ENCODE assay signal across 16 cellular contexts in genomic region chr19:45350477-45351058, GRCh38. TPM values are rescaled to one million over a fixed set of nuclear protein-coding genes. Genes with fewer than 3 reads are reported as not detected.
A peak's percentile ranks its signal among the peaks of the same experiment; 100 is the strongest.
DNase-seq lines count a peak whose midpoint lies in the region; ATAC-seq and TF ChIP-seq lines count a peak whose summit lies in the region.
"Had no signal": no experiment of that assay in that cellular context is flagged by ENCODE, and none has a peak within 500 bp of the region (broad histone marks: within the 10 kb centered on the region; RNA-seq: fewer than 3 reads in every experiment).

No MANE protein-coding gene starts in this region.

- H3K9me3 Mint-ChIP-seq in Caco-2 (ENCODE audit: unreplicated experiment) = no peaks in the 10 kb centered on the region
- H3K9me3 Mint-ChIP-seq: CD4-positive, CD25-positive, alpha-beta regulatory T cell; GM23338; H9 had no signal

- no peak overlapping the region for H2BK15ac ChIP-seq in neuronal stem cell (ENCODE audit: low read length)

- no peak overlapping the region for H2AK5ac ChIP-seq in neuronal stem cell (ENCODE audit: low read depth, low read length)

- H2BK120ac ChIP-seq in neuronal stem cell (ENCODE audit: low read depth, low read length) = no peak overlapping the region

- 99% methylated on average over 14 of the region's 17 CpGs for WGBS in SK-N-SH (ENCODE audit: low lambda C conversion rate)
- no CpG with 5 or more reads among the region's 17 CpGs for WGBS in neuronal stem cell (ENCODE audit: extremely low coverage in 2 of 2, insufficient read length in 2 of 2, insufficient replicate concordance in 1 of 2), 2 donors

- TSS peak; percentile 22 for BruUV-seq in Caco-2 (replicated peaks; lab: Mats Ljungman, UMichigan)

- H3K4me2 ChIP-seq in SK-N-SH = no peak overlapping the region
- no peak overlapping the region for H3K4me2 ChIP-seq in neuronal stem cell (ENCODE audit: insufficient read depth, low read length, poor library complexity, severe bottlenecking)
- H3K4me2 ChIP-seq: BLaER1 treated with 17β-estradiol and CSF1 and Interleukin-3, amounts not matched to agents 10 nM and 100 nM; GM23338 had no signal

- H3K36me3 Mint-ChIP-seq in Caco-2 (ENCODE audit: insufficient read depth, unreplicated experiment) = peaks cover 68% of the 10 kb centered on the region

- no peak for TF ChIP-seq RAD21 in SK-N-SH (IDR thresholded peaks at IDR 0.05; ENCODE audit: low read length)

- H3K36me3 ChIP-seq in SK-N-SH (replicated peaks in 1 of 2; ENCODE audit: control insufficient read depth in 1 of 2, insufficient read depth in 2 of 2, low read length in 1 of 2) (peaks cover 4 to 45% of the 10 kb centered on the region in 2 experiments), Caco-2 (ENCODE audit: control insufficient read depth, insufficient read depth, low read length) (no peaks in the 10 kb centered on the region; the same call in 1 of the 2 replicates), neuronal stem cell (replicated peaks in 1 of 2; ENCODE audit: control insufficient read depth in 2 of 2, insufficient read depth in 2 of 2, low read length in 2 of 2) (peaks cover 33 to 61% of the 10 kb centered on the region in 2 donors)

- H3K9ac ChIP-seq in SK-N-SH (no peak overlapping the region), neuronal stem cell (ENCODE audit: low read depth, low read length, poor library complexity) (no peak overlapping the region)
- H3K9ac ChIP-seq: BLaER1 treated with 17β-estradiol and CSF1 and Interleukin-3, amounts not matched to agents 10 nM and 100 nM had no signal

- ATAC-seq in SK-N-SH treated with all-trans-retinoic acid at 6 μM for 48 hours (no peak), omental fat pad (ENCODE audit: low FRiP score) (no peak), HG03354 (IDR thresholded peaks at IDR 0.05; ENCODE audit: poor library complexity, severe bottlenecking, unreplicated experiment) (no peak)
- ATAC-seq: GM12878, GM23338 had no signal

- DNase-seq in SK-N-SH (peak; percentile 32), Caco-2 (no peak), RWPE1 (ENCODE audit: low spot score) (no peak), neuronal stem cell (ENCODE audit: low spot score) (no peak), hippocampal formation (lab: John Stamatoyannopoulos, UW) (no peak), omental fat pad (ENCODE audit: low spot score) (no peak)
- DNase-seq: Calu3; CD4-positive, CD25-positive, alpha-beta regulatory T cell; DMS79; H9; KBM-7 had no signal

- no peaks in the 10 kb centered on the region for H3K79me1 ChIP-seq in neuronal stem cell (ENCODE audit: low read depth, low read length)

- no peaks in the 10 kb centered on the region; a peak in 1 of 4 replicates for H3K4me1 ChIP-seq in SK-N-SH (ENCODE audit: control insufficient read depth in 1 of 2, insufficient read depth in 2 of 2, low read depth in 1 of 2, low read length in 1 of 2)
- H3K4me1 ChIP-seq in Caco-2 = no peaks in the 10 kb centered on the region; the same call in 1 of the 2 replicates
- H3K4me1 ChIP-seq in neuronal stem cell (ENCODE audit: control insufficient read depth in 2 of 2, insufficient read depth in 1 of 2, low read depth in 1 of 2, low read length in 2 of 2) = peaks cover 0 to 6% of the 10 kb centered on the region in 2 donors
- H3K4me1 ChIP-seq: BLaER1 treated with 17β-estradiol and CSF1 and Interleukin-3, amounts not matched to agents 10 nM and 100 nM had no signal

- peaks cover 3% of the 10 kb centered on the region for H3F3A ChIP-seq in SK-N-SH (replicated peaks; ENCODE audit: insufficient read depth)

- H3K4ac ChIP-seq in neuronal stem cell (ENCODE audit: low read length) = no peak overlapping the region

- no peak overlapping the region for H3K27ac Mint-ChIP-seq in Caco-2 (ENCODE audit: unreplicated experiment)
- H3K27ac Mint-ChIP-seq: CD4-positive, CD25-positive, alpha-beta regulatory T cell; GM23338 had no signal

- H2BK5ac ChIP-seq in neuronal stem cell (ENCODE audit: low read length) = no peak overlapping the region

- H2BK12ac ChIP-seq in neuronal stem cell (ENCODE audit: low read length) = no peak overlapping the region

- peak overlapping the region; percentile 37 for H3K23ac ChIP-seq in neuronal stem cell (ENCODE audit: low read depth, low read length, poor library complexity)

- POLR2A ChIA-PET in SK-N-SH (lab: Yijun Ruan, JAX) = no interaction called here
- POLR2A ChIA-PET in Caco-2 (lab: Charles Lee) = no interaction called here
- POLR2A ChIA-PET in RWPE1 (lab: Yijun Ruan, JAX; ENCODE audit: low non-redundant PET) = interaction anchor here (0.6 kb wide), 1 partner anchor 9 kb away, joined by 4 read pairs; no protein-coding TSS in a partner anchor

- H3K27me3 ChIP-seq in SK-N-SH (ENCODE audit: insufficient read depth) (no peaks in the 10 kb centered on the region), Caco-2 (replicated peaks; ENCODE audit: control insufficient read depth, insufficient read depth, low read length) (no peaks in the 10 kb centered on the region), neuronal stem cell (ENCODE audit: control insufficient read depth in 3 of 3, insufficient read depth in 3 of 3, low read depth in 1 of 3, low read length in 3 of 3) (peaks cover 0 to 12% (median 2%) of the 10 kb centered on the region in 3 experiments)

- H3K27me3 Mint-ChIP-seq in Caco-2 (ENCODE audit: insufficient read depth, unreplicated experiment) = no peaks in the 10 kb centered on the region

- H3K27ac ChIP-seq in SK-N-SH (ENCODE audit: low read depth in 2 of 2, low read length in 1 of 2) = no peak overlapping the region
- peak overlapping the region; percentile 28 for H3K27ac ChIP-seq in RWPE1
- no peak overlapping the region for H3K27ac ChIP-seq in neuronal stem cell (replicated peaks; ENCODE audit: low read length)
- H3K27ac ChIP-seq: BLaER1 treated with 17β-estradiol and CSF1 and Interleukin-3, amounts not matched to agents 10 nM and 100 nM had no signal

- H3K14ac ChIP-seq in neuronal stem cell (ENCODE audit: low read length) = no peak overlapping the region

- no peak overlapping the region for H3K18ac ChIP-seq in neuronal stem cell (ENCODE audit: low read length)

- TF ChIP-seq EP300 in SK-N-SH (IDR thresholded peaks at IDR 0.05; ENCODE audit: borderline replicate concordance in 1 of 2, low read depth in 1 of 2, low read length in 1 of 2) = no peak

- H3K4me3 Mint-ChIP-seq in Caco-2 (ENCODE audit: unreplicated experiment) = no peak overlapping the region
- H3K4me3 Mint-ChIP-seq: CD4-positive, CD25-positive, alpha-beta regulatory T cell; GM23338; H9 had no signal

- H4K8ac ChIP-seq in neuronal stem cell (ENCODE audit: low read depth, low read length) = no peak overlapping the region

- H3K9me2 ChIP-seq in SK-N-SH = no peaks in the 10 kb centered on the region

- no peak for TF ChIP-seq CTCF in SK-N-SH (IDR thresholded peaks at IDR 0.05)
- no peak for TF ChIP-seq CTCF in Caco-2 (IDR thresholded peaks at IDR 0.05; ENCODE audit: insufficient read depth in 1 of 2, low read depth in 1 of 2, low read length in 1 of 2, severe bottlenecking in 1 of 2, unreplicated experiment in 1 of 2)
- no peak for TF ChIP-seq CTCF in RWPE1 (conservative IDR thresholded peaks at IDR 0.05; ENCODE audit: low read depth)
- TF ChIP-seq CTCF in omental fat pad (IDR thresholded peaks at IDR 0.05) = no peak

- no peak overlapping the region for H3K4me3 ChIP-seq in SK-N-SH (ENCODE audit: low read depth in 2 of 2, low read length in 1 of 2)
- H3K4me3 ChIP-seq in Caco-2 (ENCODE audit: low read depth, low read length) = no peak overlapping the region
- H3K4me3 ChIP-seq in neuronal stem cell (ENCODE audit: low read length in 2 of 2) = no peak overlapping the region
- H3K4me3 ChIP-seq: BLaER1 treated with 17β-estradiol and CSF1 and Interleukin-3, amounts not matched to agents 10 nM and 100 nM; GM12878; GM23338 had no signal

- CTCF ChIA-PET in SK-N-SH (lab: Yijun Ruan, JAX) = interaction anchor here (5.1 kb wide), 1 partner anchor 12 kb away, joined by 30 read pairs; no protein-coding TSS in a partner anchor
- CTCF ChIA-PET in Caco-2 (lab: Charles Lee) = interaction anchor here (0.7 kb wide), 1 partner anchor 97 kb away, joined by 3 read pairs; no protein-coding TSS in a partner anchor
- CTCF ChIA-PET in RWPE1 (lab: Yijun Ruan, JAX) = no interaction called here

- H3K4me1 Mint-ChIP-seq in Caco-2 (ENCODE audit: low read depth, unreplicated experiment) = peaks cover 6% of the 10 kb centered on the region
- H3K4me1 Mint-ChIP-seq: GM23338 had no signal

- H4K20me1 ChIP-seq in SK-N-SH (ENCODE audit: insufficient read depth) = no peaks in the 10 kb centered on the region

- intact Hi-C loops in Caco-2 (cut with micrococcal nuclease; ENCODE audit: unreplicated experiment) = no loop called here

- no peaks in the 10 kb centered on the region for H3K79me2 ChIP-seq in SK-N-SH (ENCODE audit: insufficient read depth)

- H3K9me3 ChIP-seq in SK-N-SH (no peaks in the 10 kb centered on the region), Caco-2 (no peaks in the 10 kb centered on the region), neuronal stem cell (replicated peaks in 1 of 2; ENCODE audit: control insufficient read depth in 2 of 2, insufficient read depth in 1 of 2, low read depth in 1 of 2, low read length in 2 of 2) (peaks cover 0 to 4% of the 10 kb centered on the region in 2 donors)
- H3K9me3 ChIP-seq: BLaER1 treated with 17β-estradiol and CSF1 and Interleukin-3, amounts not matched to agents 10 nM and 100 nM had no signal

- no peak overlapping the region for H4K91ac ChIP-seq in neuronal stem cell (ENCODE audit: low read depth, low read length, poor library complexity)

- no peak overlapping the region for H2AFZ ChIP-seq in SK-N-SH (ENCODE audit: low read depth)
- H2AFZ ChIP-seq in neuronal stem cell (ENCODE audit: low read length) = no peak overlapping the region
- H2AFZ ChIP-seq: GM23338 had no signal

RNA-seq across cellular contexts. Expression of gene KLC3, which starts 10.0 kb away (rescaled TPM):
- polyA plus RNA-seq in SK-N-SH (2012; rRNA removed) = 0.75 and 1.2 TPM in 2 replicates
- 0.28 and 0.79 TPM in 2 replicates for polyA plus RNA-seq in SK-N-SH (2012; cell fraction: cytosol; rRNA removed)
- polyA plus RNA-seq in SK-N-SH (2012; cell fraction: nucleus; rRNA removed) = 0.93 and 1.3 TPM in 2 replicates
- 7.1 and 10.2 TPM in 2 replicates for total RNA-seq in Caco-2 (2022)
- polyA plus RNA-seq in neuronal stem cell (2013, experiment 1 of 2) = 0.11 TPM
- 0.11 TPM for polyA plus RNA-seq in neuronal stem cell (2013, experiment 2 of 2)
- 1 to 10 TPM in 1 of 4 donors, under 1 TPM in 1, not detected in 2; 0.36 to 2.0 TPM for total RNA-seq in omental fat pad
- polyA plus RNA-seq: CD4-positive, CD25-positive, alpha-beta regulatory T cell had no signal

RNA-seq across cellular contexts. Expression of gene ERCC2, which starts 19.8 kb away (rescaled TPM):
- 62.7 and 72.8 TPM in 2 replicates for polyA plus RNA-seq in SK-N-SH (2012; rRNA removed)
- polyA plus RNA-seq in SK-N-SH (2012; cell fraction: cytosol; rRNA removed) = 20.1 and 27.9 TPM in 2 replicates
- 177 and 216 TPM in 2 replicates for polyA plus RNA-seq in SK-N-SH (2012; cell fraction: nucleus; rRNA removed)
- total RNA-seq in Caco-2 (2022) (86.8 and 89.5 TPM in 2 replicates), omental fat pad (10 to 100 TPM in 1 of 4 donors, 1 to 10 TPM in 3; 7.1 to 11.2 (median 8.4) TPM)
- polyA plus RNA-seq in neuronal stem cell (2013, experiment 1 of 2) = 68.8 TPM
- 73.1 TPM for polyA plus RNA-seq in neuronal stem cell (2013, experiment 2 of 2)

RNA-seq across cellular contexts. Expression of gene CKM, which starts 27.9 kb away (rescaled TPM):
- 0.05 TPM in 1 of 2 replicates, not detected in the other for polyA plus RNA-seq in SK-N-SH (2012; rRNA removed)
- polyA plus RNA-seq in SK-N-SH (2012; cell fraction: cytosol; rRNA removed) = not detected in 2 replicates
- 0.04 TPM in 1 of 2 replicates, not detected in the other for polyA plus RNA-seq in SK-N-SH (2012; cell fraction: nucleus; rRNA removed)
- total RNA-seq in Caco-2 (2022) (not detected in 2 replicates), omental fat pad (not detected)
- polyA plus RNA-seq in neuronal stem cell (2013, experiment 1 of 2) = not detected
- polyA plus RNA-seq in neuronal stem cell (2013, experiment 2 of 2) = not detected
- total RNA-seq: Calu3; CD4-positive, CD25-positive, alpha-beta regulatory T cell; GM23338; H9 had no signal
- polyA plus RNA-seq: CD4-positive, CD25-positive, alpha-beta regulatory T cell; GM23338 had no signal

RNA-seq across cellular contexts. Expression of gene PPP1R13L, which starts 54.3 kb away (rescaled TPM):
- polyA plus RNA-seq in SK-N-SH (2012; rRNA removed) = 11.6 and 18.0 TPM in 2 replicates
- polyA plus RNA-seq in SK-N-SH (2012; cell fraction: cytosol; rRNA removed) = 9.2 and 15.9 TPM in 2 replicates
- 61.7 and 79.7 TPM in 2 replicates for polyA plus RNA-seq in SK-N-SH (2012; cell fraction: nucleus; rRNA removed)
- total RNA-seq in Caco-2 (2022) = 65.8 and 68.6 TPM in 2 replicates
- 11.0 TPM for polyA plus RNA-seq in neuronal stem cell (2013, experiment 1 of 2)
- polyA plus RNA-seq in neuronal stem cell (2013, experiment 2 of 2) = 9.8 TPM
- 10 to 100 TPM; 13.7 to 20.0 (median 15.6) TPM for total RNA-seq in omental fat pad

RNA-seq across cellular contexts. Expression of gene POLR1G, which starts 55.9 kb away (rescaled TPM):
- polyA plus RNA-seq in SK-N-SH (2012; rRNA removed) = 11.0 and 11.9 TPM in 2 replicates
- 11.6 and 11.8 TPM in 2 replicates for polyA plus RNA-seq in SK-N-SH (2012; cell fraction: cytosol; rRNA removed)
- 5.4 and 6.2 TPM in 2 replicates for polyA plus RNA-seq in SK-N-SH (2012; cell fraction: nucleus; rRNA removed)
- total RNA-seq in Caco-2 (2022) (27.7 and 31.1 TPM in 2 replicates), omental fat pad (10 to 100 TPM in 1 of 4 donors, 1 to 10 TPM in 3; 5.2 to 29.8 (median 6.3) TPM)
- 6.4 TPM for polyA plus RNA-seq in neuronal stem cell (2013, experiment 1 of 2)
- 6.4 TPM for polyA plus RNA-seq in neuronal stem cell (2013, experiment 2 of 2)
